1 cellular context compared by ENCODE assay signal in the genomic region with DNA sequence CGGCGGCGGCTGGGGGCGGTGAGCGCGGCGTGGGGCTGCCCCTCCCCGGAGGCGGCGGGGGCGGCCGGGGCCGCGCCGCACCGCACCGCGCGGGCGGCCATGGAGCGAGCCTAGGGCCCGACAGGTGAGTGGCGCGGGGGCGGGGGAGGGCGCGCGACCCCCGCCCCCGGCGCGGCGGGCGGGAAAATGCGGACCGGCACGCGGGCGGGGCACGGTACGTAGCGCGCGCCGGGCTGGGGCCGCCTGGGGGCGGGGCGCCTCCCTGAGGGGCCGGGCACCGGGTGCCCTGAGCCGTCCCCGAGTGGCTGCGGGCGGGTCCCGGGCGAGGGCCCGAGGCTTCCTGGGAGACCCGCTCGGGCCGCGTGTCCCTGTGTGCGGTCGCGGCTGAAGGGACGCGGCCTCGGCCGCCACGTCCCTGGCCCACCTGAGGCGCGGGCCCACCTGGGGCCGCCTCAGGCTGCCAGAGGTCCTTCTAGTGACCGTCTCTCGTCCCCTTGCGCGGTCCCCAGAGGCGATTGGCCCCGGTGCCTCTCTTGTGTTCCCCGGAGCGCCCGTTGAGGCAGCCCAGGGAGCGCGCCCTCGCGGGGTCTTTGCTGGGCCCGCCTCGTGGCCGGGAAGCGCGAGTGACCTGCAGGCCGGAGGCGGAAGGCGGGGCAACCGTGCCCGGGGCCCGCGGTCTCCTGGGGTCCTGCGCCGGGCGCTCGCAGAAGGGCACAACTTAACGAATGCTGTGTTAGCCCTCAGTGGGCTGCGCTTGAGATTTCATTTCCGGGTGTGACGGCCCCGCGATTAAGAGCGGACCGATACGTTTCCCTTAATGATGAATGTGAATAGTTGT.
TF ChIP-seq lines count a peak whose summit lies in the region.

No MANE protein-coding gene starts in this region.

TF ChIP-seq in GM12878, 131 proteins besides CTCF, POLR2A, EP300 and RAD21 (continued from another document):
- TF ChIP-seq, protein P1, sequence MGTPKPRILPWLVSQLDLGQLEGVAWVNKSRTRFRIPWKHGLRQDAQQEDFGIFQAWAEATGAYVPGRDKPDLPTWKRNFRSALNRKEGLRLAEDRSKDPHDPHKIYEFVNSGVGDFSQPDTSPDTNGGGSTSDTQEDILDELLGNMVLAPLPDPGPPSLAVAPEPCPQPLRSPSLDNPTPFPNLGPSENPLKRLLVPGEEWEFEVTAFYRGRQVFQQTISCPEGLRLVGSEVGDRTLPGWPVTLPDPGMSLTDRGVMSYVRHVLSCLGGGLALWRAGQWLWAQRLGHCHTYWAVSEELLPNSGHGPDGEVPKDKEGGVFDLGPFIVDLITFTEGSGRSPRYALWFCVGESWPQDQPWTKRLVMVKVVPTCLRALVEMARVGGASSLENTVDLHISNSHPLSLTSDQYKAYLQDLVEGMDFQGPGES (IDR thresholded peaks at IDR 0.05) = no peak
- 0 out of 2 replicates have a peak, but pooled peaks have one; percentile 57 for TF ChIP-seq ASH2L (IDR thresholded peaks at IDR 0.05; ENCODE audit: borderline replicate concordance, low read depth)
- peak; percentile 14 for TF ChIP-seq RELA (IDR thresholded peaks at IDR 0.05; ENCODE audit: borderline replicate concordance, partially characterized antibody)
- TF ChIP-seq SMAD1 (IDR thresholded peaks at IDR 0.05; ENCODE audit: low read depth, partially characterized antibody) = no peak
- peak; percentile 31 for TF ChIP-seq MYC (IDR thresholded peaks at IDR 0.05; ENCODE audit: insufficient read depth, insufficient read length, insufficient replicate concordance, low read length, severe bottlenecking)
- 0 out of 2 replicates have a peak, but pooled peaks have one; percentile 20 for TF ChIP-seq HCFC1 (IDR thresholded peaks at IDR 0.05; ENCODE audit: low read length)
- TF ChIP-seq NR2F1 (conservative IDR thresholded peaks at IDR 0.05) = peak; percentile 73
- TF ChIP-seq, protein P2, sequence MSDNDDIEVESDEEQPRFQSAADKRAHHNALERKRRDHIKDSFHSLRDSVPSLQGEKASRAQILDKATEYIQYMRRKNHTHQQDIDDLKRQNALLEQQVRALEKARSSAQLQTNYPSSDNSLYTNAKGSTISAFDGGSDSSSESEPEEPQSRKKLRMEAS (IDR thresholded peaks at IDR 0.05; ENCODE audit: low read depth, low read length) = peak; percentile 63; the same call in 1 of the 2 replicates
- TF ChIP-seq GATAD2B (conservative IDR thresholded peaks at IDR 0.05; ENCODE audit: low read depth) = peak; percentile 98
- TF ChIP-seq HDGF (IDR thresholded peaks at IDR 0.05) = no peak
- no peak for TF ChIP-seq CREM (IDR thresholded peaks at IDR 0.05; ENCODE audit: low read depth)
- TF ChIP-seq NR2C1 (IDR thresholded peaks at IDR 0.05) = peak; percentile 5; the same call in 1 of the 2 replicates
- TF ChIP-seq BRCA1 (IDR thresholded peaks at IDR 0.05; ENCODE audit: low read depth, low read length) = peak; percentile 20; the same call in 1 of the 2 replicates
- no peak for TF ChIP-seq ZNF384 (IDR thresholded peaks at IDR 0.05; ENCODE audit: borderline replicate concordance, low read depth, low read length)
- TF ChIP-seq STAT1 (conservative IDR thresholded peaks at IDR 0.05) = 0 out of 2 replicates have a peak, but pooled peaks have one; percentile 19
- no peak for TF ChIP-seq SPI1 (IDR thresholded peaks at IDR 0.05; ENCODE audit: borderline replicate concordance, insufficient read depth, low read depth, low read length)
- peak; percentile 28 to 86 for TF ChIP-seq EGR1 (IDR thresholded peaks at IDR 0.05; ENCODE audit: borderline replicate concordance in 1 of 2, low read depth in 2 of 2, low read length in 2 of 2)
- peak; percentile 65; the same call in 1 of the 2 replicates for TF ChIP-seq IKZF1 (conservative IDR thresholded peaks at IDR 0.05)
- TF ChIP-seq BHLHE40 (IDR thresholded peaks at IDR 0.05; ENCODE audit: borderline replicate concordance in 1 of 2, low read depth in 2 of 2, low read length in 1 of 2) = peak; percentile 8 to 68; a peak in 2 of 4 replicates
- TF ChIP-seq DPF2 (IDR thresholded peaks at IDR 0.05) = peak; percentile 83
- no peak for TF ChIP-seq MEF2B (IDR thresholded peaks at IDR 0.05; ENCODE audit: partially characterized antibody, poor library complexity, severe bottlenecking)
- TF ChIP-seq MXI1 (IDR thresholded peaks at IDR 0.05; ENCODE audit: low read depth, low read length) = peak; percentile 31; the same call in 1 of the 2 replicates
- TF ChIP-seq RB1 (IDR thresholded peaks at IDR 0.05; ENCODE audit: borderline replicate concordance) = peak; percentile 67; the same call in 1 of the 2 replicates
- peak; percentile 80 for TF ChIP-seq KLF5 (IDR thresholded peaks at IDR 0.05; ENCODE audit: partially characterized antibody)
- TF ChIP-seq TCF12 (IDR thresholded peaks at IDR 0.05; ENCODE audit: low read depth, low read length) = no peak
- no peak for TF ChIP-seq IKZF2 (IDR thresholded peaks at IDR 0.05)
- TF ChIP-seq BMI1 (IDR thresholded peaks at IDR 0.05; ENCODE audit: borderline replicate concordance) = no peak
- TF ChIP-seq, protein P3, sequence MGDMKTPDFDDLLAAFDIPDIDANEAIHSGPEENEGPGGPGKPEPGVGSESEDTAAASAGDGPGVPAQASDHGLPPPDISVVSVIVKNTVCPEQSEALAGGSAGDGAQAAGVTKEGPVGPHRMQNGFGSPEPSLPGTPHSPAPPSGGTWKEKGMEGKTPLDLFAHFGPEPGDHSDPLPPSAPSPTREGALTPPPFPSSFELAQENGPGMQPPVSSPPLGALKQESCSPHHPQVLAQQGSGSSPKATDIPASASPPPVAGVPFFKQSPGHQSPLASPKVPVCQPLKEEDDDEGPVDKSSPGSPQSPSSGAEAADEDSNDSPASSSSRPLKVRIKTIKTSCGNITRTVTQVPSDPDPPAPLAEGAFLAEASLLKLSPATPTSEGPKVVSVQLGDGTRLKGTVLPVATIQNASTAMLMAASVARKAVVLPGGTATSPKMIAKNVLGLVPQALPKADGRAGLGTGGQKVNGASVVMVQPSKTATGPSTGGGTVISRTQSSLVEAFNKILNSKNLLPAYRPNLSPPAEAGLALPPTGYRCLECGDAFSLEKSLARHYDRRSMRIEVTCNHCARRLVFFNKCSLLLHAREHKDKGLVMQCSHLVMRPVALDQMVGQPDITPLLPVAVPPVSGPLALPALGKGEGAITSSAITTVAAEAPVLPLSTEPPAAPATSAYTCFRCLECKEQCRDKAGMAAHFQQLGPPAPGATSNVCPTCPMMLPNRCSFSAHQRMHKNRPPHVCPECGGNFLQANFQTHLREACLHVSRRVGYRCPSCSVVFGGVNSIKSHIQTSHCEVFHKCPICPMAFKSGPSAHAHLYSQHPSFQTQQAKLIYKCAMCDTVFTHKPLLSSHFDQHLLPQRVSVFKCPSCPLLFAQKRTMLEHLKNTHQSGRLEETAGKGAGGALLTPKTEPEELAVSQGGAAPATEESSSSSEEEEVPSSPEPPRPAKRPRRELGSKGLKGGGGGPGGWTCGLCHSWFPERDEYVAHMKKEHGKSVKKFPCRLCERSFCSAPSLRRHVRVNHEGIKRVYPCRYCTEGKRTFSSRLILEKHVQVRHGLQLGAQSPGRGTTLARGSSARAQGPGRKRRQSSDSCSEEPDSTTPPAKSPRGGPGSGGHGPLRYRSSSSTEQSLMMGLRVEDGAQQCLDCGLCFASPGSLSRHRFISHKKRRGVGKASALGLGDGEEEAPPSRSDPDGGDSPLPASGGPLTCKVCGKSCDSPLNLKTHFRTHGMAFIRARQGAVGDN (IDR thresholded peaks at IDR 0.05) = peak; percentile 36; the same call in 1 of the 2 replicates
- TF ChIP-seq YY1 (IDR thresholded peaks at IDR 0.05; ENCODE audit: low read depth, low read length) = 0 out of 2 replicates have a peak, but pooled peaks have one; percentile 8
- 0 out of 2 replicates have a peak, but pooled peaks have one; percentile 11 for TF ChIP-seq EED (IDR thresholded peaks at IDR 0.05; ENCODE audit: low read depth)
- TF ChIP-seq LARP7 (IDR thresholded peaks at IDR 0.05) = peak; percentile 86
- no peak for TF ChIP-seq ZNF217 (IDR thresholded peaks at IDR 0.05)
- peak; percentile 48; the same call in 1 of the 2 replicates for TF ChIP-seq BACH1 (IDR thresholded peaks at IDR 0.05; ENCODE audit: borderline replicate concordance)
TF ChIP-seq in GM12878: peak in this region for 23.
